19 cellular contexts compared by ENCODE assay signal in the genomic region with DNA sequence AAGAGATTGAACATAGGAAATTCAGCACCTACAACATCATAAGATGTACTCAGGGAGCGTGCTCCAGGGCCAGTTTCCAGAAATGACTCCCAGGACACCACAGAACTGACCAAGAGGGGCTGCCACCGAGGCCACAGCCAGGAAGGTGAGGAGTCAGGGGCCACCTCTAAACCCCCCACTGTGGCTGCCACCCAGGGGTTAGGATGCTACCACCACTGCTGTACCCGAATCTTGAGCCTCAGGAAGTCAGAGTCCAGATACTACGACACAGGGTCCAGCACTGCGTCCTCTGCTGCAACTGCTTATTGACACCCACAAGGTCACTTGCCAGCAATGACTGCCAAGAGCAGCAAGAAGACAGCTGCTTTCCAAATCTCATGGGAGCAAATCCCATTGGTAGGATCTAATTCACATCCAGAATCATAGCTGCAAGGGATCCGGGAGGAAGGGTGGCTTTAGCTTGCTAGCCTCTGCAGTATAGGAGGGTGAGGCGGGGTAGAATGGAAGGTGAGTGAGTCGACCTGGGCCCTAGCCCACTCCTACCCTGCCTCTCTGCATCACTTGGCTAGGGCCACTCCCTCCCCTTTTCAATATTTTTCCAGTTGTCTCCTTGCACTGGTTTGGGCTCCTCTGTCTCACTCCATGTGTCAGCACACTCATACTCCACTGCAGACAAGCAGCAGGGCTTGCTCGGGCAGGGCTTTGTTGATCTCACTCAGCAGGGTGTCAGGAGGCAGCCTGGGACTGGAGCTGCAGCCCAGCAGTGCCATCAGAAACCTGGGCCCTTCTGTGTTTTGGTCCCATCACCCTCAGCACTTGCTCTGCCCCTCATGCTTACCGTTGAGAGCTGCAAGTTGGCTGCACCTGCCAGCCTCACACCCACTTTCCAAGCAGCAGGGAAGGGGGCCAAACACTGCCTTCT. TPM values are rescaled to one million over a fixed set of nuclear protein-coding genes. Genes with fewer than 3 reads are reported as not detected.
A peak's percentile ranks its signal among the peaks of the same experiment; 100 is the strongest.
DNase-seq lines count a peak whose midpoint lies in the region; ATAC-seq and TF ChIP-seq lines count a peak whose summit lies in the region.
"Had no signal": no experiment of that assay in that cellular context is flagged by ENCODE, and none has a peak within 500 bp of the region (broad histone marks: within the 10 kb centered on the region; RNA-seq: fewer than 3 reads in every experiment).

No MANE protein-coding gene starts in this region.

- no peak overlapping the region for H3K4me3 ChIP-seq in MM.1S (ENCODE audit: low read length)
- no peak overlapping the region for H3K4me3 ChIP-seq in endodermal cell (ENCODE audit: low read length)
- no peak overlapping the region for H3K4me3 ChIP-seq in spleen
- H3K4me3 ChIP-seq: Peyer's patch had no signal

- H3K4me1 Mint-ChIP-seq in activated naive CD4-positive, alpha-beta T cell treated with anti-CD3 and anti-CD28 coated beads, Interleukin-2, amount 10 ng/mL, durations not matched to agents 7 days and 5 days, result peaks cover 33% of the 10 kb centered on the region
- H3K4me1 Mint-ChIP-seq in endodermal cell, result peaks cover 12% of the 10 kb centered on the region
- peaks cover 35% of the 10 kb centered on the region for H3K4me1 Mint-ChIP-seq in activated CD4-positive, alpha-beta T cell treated with anti-CD3 and anti-CD28 coated beads for 36 hours

- TF ChIP-seq POLR2A in spleen (IDR thresholded peaks at IDR 0.05), result no peak

- peaks cover 7% of the 10 kb centered on the region for H3K36me3 Mint-ChIP-seq in activated naive CD4-positive, alpha-beta T cell treated with anti-CD3 and anti-CD28 coated beads, Interleukin-2, amount 10 ng/mL, durations not matched to agents 7 days and 5 days
- H3K36me3 Mint-ChIP-seq in activated naive CD4-positive, alpha-beta T cell treated with anti-CD3 and anti-CD28 coated beads, Interleukin-2, amount 50 U/mL, for 72 hours, result peaks cover 0 to 9% of the 10 kb centered on the region in 2 donors
- no peaks in the 10 kb centered on the region for H3K36me3 Mint-ChIP-seq in endodermal cell (ENCODE audit: low read depth)
- peaks cover 4% of the 10 kb centered on the region for H3K36me3 Mint-ChIP-seq in activated CD4-positive, alpha-beta T cell treated with anti-CD3 and anti-CD28 coated beads for 36 hours (ENCODE audit: low read depth)

- no peak for TF ChIP-seq CTCF in MM.1S (IDR thresholded peaks at IDR 0.05; ENCODE audit: low read length)
- TF ChIP-seq CTCF in endodermal cell (conservative IDR thresholded peaks at IDR 0.05), result no peak
- TF ChIP-seq CTCF in spleen (IDR thresholded peaks at IDR 0.05 in 8 of 11, conservative IDR thresholded peaks at IDR 0.05 in 3 of 11), result no peak

- H3K27ac ChIP-seq in MM.1S (ENCODE audit: low read length), result no peak overlapping the region
- H3K27ac ChIP-seq in endodermal cell (ENCODE audit: low read depth, low read length), result no peak overlapping the region
- H3K27ac ChIP-seq in spleen, result no peak overlapping the region
- H3K27ac ChIP-seq: Peyer's patch had no signal

- H3K36me3 ChIP-seq in MM.1S (replicated peaks; ENCODE audit: insufficient read depth, low read length), result no peaks in the 10 kb centered on the region
- H3K36me3 ChIP-seq in endodermal cell (ENCODE audit: control insufficient read depth, insufficient read depth, low read length), result no peaks in the 10 kb centered on the region
- H3K36me3 ChIP-seq in spleen, result no peaks in the 10 kb centered on the region
- H3K36me3 ChIP-seq: Peyer's patch had no signal

- H2AFZ ChIP-seq in MM.1S (ENCODE audit: low read length), result 0 out of 2 replicates have a peak overlapping the region, but pooled peaks have one; percentile 27

- H3K9me2 ChIP-seq in MM.1S (replicated peaks; ENCODE audit: insufficient read depth, low read length), result no peaks in the 10 kb centered on the region

- ATAC-seq in activated naive CD4-positive, alpha-beta T cell treated with anti-CD3 and anti-CD28 coated beads, Interleukin-2, amount 50 U/mL, for 72 hours, result no peak
- no peak for ATAC-seq in activated CD4-positive, alpha-beta T cell treated with anti-CD3 and anti-CD28 coated beads for 36 hours
- ATAC-seq in HG03432 (IDR thresholded peaks at IDR 0.05; ENCODE audit: unreplicated experiment) (no peak), GM19324 (IDR thresholded peaks at IDR 0.05; ENCODE audit: low FRiP score, unreplicated experiment) (no peak)
- ATAC-seq: HCT116 had no signal

- H3F3A ChIP-seq in MM.1S (ENCODE audit: insufficient read depth, low read length), result peaks cover 11% of the 10 kb centered on the region; the same call in 1 of the 2 replicates

- H3K27ac Mint-ChIP-seq in activated naive CD4-positive, alpha-beta T cell treated with anti-CD3 and anti-CD28 coated beads, Interleukin-2, amount 10 ng/mL, durations not matched to agents 7 days and 5 days, result no peak overlapping the region
- H3K27ac Mint-ChIP-seq in activated naive CD4-positive, alpha-beta T cell treated with anti-CD3 and anti-CD28 coated beads, Interleukin-2, amount 50 U/mL, for 72 hours, result no peak overlapping the region
- H3K27ac Mint-ChIP-seq in endodermal cell, result no peak overlapping the region
- H3K27ac Mint-ChIP-seq in activated CD4-positive, alpha-beta T cell treated with anti-CD3 and anti-CD28 coated beads for 36 hours, result no peak overlapping the region

- H3K27me3 ChIP-seq in MM.1S (replicated peaks; ENCODE audit: insufficient read depth, low read length) (no peaks in the 10 kb centered on the region), endodermal cell (ENCODE audit: control insufficient read depth, insufficient read depth, low read length, poor library complexity, severe bottlenecking) (peaks cover 15% of the 10 kb centered on the region), spleen (replicated peaks in 1 of 7) (peaks cover 0 to 22% (median 3%) of the 10 kb centered on the region in 7 donors)

- CTCF ChIA-PET in activated naive CD4-positive, alpha-beta T cell treated with anti-CD3 and anti-CD28 coated beads, Interleukin-2, amount 10 ng/mL, durations not matched to agents 7 days and 5 days (lab: Charles Lee), result interaction anchor here (0.9 to 4.1 kb wide), 5 partner anchors 21 to 194 kb away, joined by 3 to 26 read pairs (median 5); no protein-coding TSS in a partner anchor
- CTCF ChIA-PET in activated CD4-positive, alpha-beta T cell treated with anti-CD3 and anti-CD28 coated beads for 36 hours (lab: Charles Lee), result interaction anchor here (0.6 to 1.4 kb wide), 8 partner anchors 8 to 219 kb away, joined by 3 to 9 read pairs (median 4); a partner anchor contains a TSS

- H3K4me3 Mint-ChIP-seq in activated naive CD4-positive, alpha-beta T cell treated with anti-CD3 and anti-CD28 coated beads, Interleukin-2, amount 10 ng/mL, durations not matched to agents 7 days and 5 days, result no peak overlapping the region
- H3K4me3 Mint-ChIP-seq in endodermal cell, result no peak overlapping the region
- H3K4me3 Mint-ChIP-seq in activated CD4-positive, alpha-beta T cell treated with anti-CD3 and anti-CD28 coated beads for 36 hours, result no peak overlapping the region
- H3K4me3 Mint-ChIP-seq: CD14-positive monocyte had no signal

- intact Hi-C loops in spleen (cut with DNase I; ENCODE audit: low total_unique reads), result loop anchor here (10.0 kb wide), 1 partner anchor 161 kb away; a partner anchor contains a TSS
- intact Hi-C loops in activated CD4-positive, alpha-beta T cell treated with anti-CD3 and anti-CD28 coated beads for 36 hours (cut with DNase I, micrococcal nuclease), result loop anchor here in 1 of 2 experiments (5.0 kb wide), 2 partner anchors 187 to 277 kb away; no protein-coding TSS in a partner anchor

- no peaks in the 10 kb centered on the region for H3K79me2 ChIP-seq in MM.1S (ENCODE audit: low read length)

- H3K9me3 ChIP-seq in MM.1S (replicated peaks; ENCODE audit: insufficient read depth, low read length) (no peaks in the 10 kb centered on the region), endodermal cell (ENCODE audit: control insufficient read depth, low read length) (peaks cover 12% of the 10 kb centered on the region), spleen (peaks cover 0 to 16% (median 13%) of the 10 kb centered on the region in 8 donors)

- no peak overlapping the region for H3K9ac ChIP-seq in MM.1S (ENCODE audit: low read length)
- H3K9ac ChIP-seq in endodermal cell (ENCODE audit: extremely low read depth, low read length, poor library complexity, severe bottlenecking), result no peak overlapping the region

- DNase-seq in activated naive CD4-positive, alpha-beta T cell treated with anti-CD3 and anti-CD28 coated beads, Interleukin-2, amount 10 ng/mL, durations not matched to agents 7 days and 5 days, result peak; percentile 11
- DNase-seq in activated naive CD4-positive, alpha-beta T cell treated with anti-CD3 and anti-CD28 coated beads, Interleukin-2, amount 50 U/mL, for 72 hours (ENCODE audit: low spot score in 2 of 2), result no peak
- DNase-seq in MM.1S, result no peak
- peak; percentile 39 for DNase-seq in endodermal cell
- DNase-seq in spleen, result peak; percentile 62
- no peak for DNase-seq in activated CD4-positive, alpha-beta T cell treated with anti-CD3 and anti-CD28 coated beads for 36 hours
- DNase-seq: COR-L47, KBM-7, NCI-H1105, NCI-H1694 treated with DMSO at 0.1 percent for 48 hours, NCI-H510A, NCI-H82, SHP77 treated with DMSO at 0.1 percent for 48 hours had no signal

- H3K27me3 Mint-ChIP-seq in activated naive CD4-positive, alpha-beta T cell treated with anti-CD3 and anti-CD28 coated beads, Interleukin-2, amount 10 ng/mL, durations not matched to agents 7 days and 5 days, result peaks cover 59% of the 10 kb centered on the region
- H3K27me3 Mint-ChIP-seq in endodermal cell (ENCODE audit: insufficient read depth), result peaks cover 37% of the 10 kb centered on the region
- no peaks in the 10 kb centered on the region for H3K27me3 Mint-ChIP-seq in activated CD4-positive, alpha-beta T cell treated with anti-CD3 and anti-CD28 coated beads for 36 hours

- H3K9me3 Mint-ChIP-seq in activated naive CD4-positive, alpha-beta T cell treated with anti-CD3 and anti-CD28 coated beads, Interleukin-2, amount 10 ng/mL, durations not matched to agents 7 days and 5 days, result peaks cover 16% of the 10 kb centered on the region
- peaks cover 0 to 4% of the 10 kb centered on the region in 2 donors for H3K9me3 Mint-ChIP-seq in activated naive CD4-positive, alpha-beta T cell treated with anti-CD3 and anti-CD28 coated beads, Interleukin-2, amount 50 U/mL, for 72 hours
- peaks cover 17% of the 10 kb centered on the region for H3K9me3 Mint-ChIP-seq in endodermal cell
- peaks cover 6% of the 10 kb centered on the region for H3K9me3 Mint-ChIP-seq in activated CD4-positive, alpha-beta T cell treated with anti-CD3 and anti-CD28 coated beads for 36 hours (ENCODE audit: low read depth)

- peaks cover 30% of the 10 kb centered on the region for H3K4me1 ChIP-seq in MM.1S (ENCODE audit: low read length)
- no peaks in the 10 kb centered on the region for H3K4me1 ChIP-seq in endodermal cell (ENCODE audit: control insufficient read depth, insufficient read depth, low read length)
- H3K4me1 ChIP-seq in spleen, result peaks cover 10 to 50% (median 42%) of the 10 kb centered on the region in 6 donors

- POLR2A ChIA-PET in activated CD4-positive, alpha-beta T cell treated with anti-CD3 and anti-CD28 coated beads for 36 hours (lab: Charles Lee), result interaction anchor here (0.6 kb wide), 1 partner anchor 19 kb away, joined by 3 read pairs; no protein-coding TSS in a partner anchor

- H3K4me2 ChIP-seq in MM.1S (ENCODE audit: low read depth, low read length), result 0 out of 2 replicates have a peak overlapping the region, but pooled peaks have one; percentile 3

- H4K20me1 ChIP-seq in MM.1S (ENCODE audit: insufficient read depth, low read length), result no peaks in the 10 kb centered on the region

- 85 to 90% methylated on average over 8 to 9 of the region's 10 CpGs for WGBS in endodermal cell (ENCODE audit: insufficient coverage in 1 of 2, insufficient read length in 1 of 2), 2 experiments
- WGBS in spleen, 5 donors, result 83 to 91% (median 88%) methylated on average over 6 to 10 of the region's 10 CpGs

RNA-seq across cellular contexts. Expression of a gene that starts 18.1 kb away (rescaled TPM):
- total RNA-seq in activated naive CD4-positive, alpha-beta T cell treated with anti-CD3 and anti-CD28 coated beads, Interleukin-2, amount 50 U/mL, for 72 hours, result 10 to 100 TPM; 60.7 to 69.7 TPM
- not detected for total RNA-seq in endodermal cell
- not detected for polyA plus RNA-seq in endodermal cell (2013, experiment 1 of 2)
- not detected for polyA plus RNA-seq in endodermal cell (2013, experiment 2 of 2)
- total RNA-seq in spleen, result 100 to 1,000 TPM in 6 of 7 donors, 10 to 100 TPM in 1; 97.5 to 238 (median 118) TPM
- 10 to 100 TPM; 35.3 to 58.1 (median 53.6) TPM for polyA plus RNA-seq in spleen
- 10 to 100 TPM; 33.1 to 42.8 TPM for total RNA-seq in activated CD4-positive, alpha-beta T cell treated with anti-CD3 and anti-CD28 coated beads for 36 hours

RNA-seq across cellular contexts. Expression of a gene that starts 20.2 kb away (rescaled TPM):
- 100 to 1,000 TPM; 655 to 769 TPM for total RNA-seq in activated naive CD4-positive, alpha-beta T cell treated with anti-CD3 and anti-CD28 coated beads, Interleukin-2, amount 50 U/mL, for 72 hours
- total RNA-seq in endodermal cell, result 1 to 10 TPM; 4.5 to 5.6 TPM
- 2.0 TPM for polyA plus RNA-seq in endodermal cell (2013, experiment 1 of 2)
- polyA plus RNA-seq in endodermal cell (2013, experiment 2 of 2), result 1.8 TPM
- 100 to 1,000 TPM; 270 to 493 (median 363) TPM for total RNA-seq in spleen
- 100 to 1,000 TPM; 389 to 421 (median 410) TPM for polyA plus RNA-seq in spleen
- total RNA-seq in activated CD4-positive, alpha-beta T cell treated with anti-CD3 and anti-CD28 coated beads for 36 hours, result 100 to 1,000 TPM; 692 to 930 TPM

RNA-seq across cellular contexts. Expression of a gene that starts 52.0 kb away (rescaled TPM):
- total RNA-seq in activated naive CD4-positive, alpha-beta T cell treated with anti-CD3 and anti-CD28 coated beads, Interleukin-2, amount 50 U/mL, for 72 hours, result 10 to 100 TPM in 1 of 2 donors, 1 to 10 TPM in 1; 5.2 to 28.1 TPM
- total RNA-seq in endodermal cell (under 1 TPM; 0.11 to 0.20 TPM), spleen (1 to 10 TPM in 3 of 7 donors, under 1 TPM in 4; 0.56 to 2.0 (median 0.95) TPM)
- polyA plus RNA-seq in endodermal cell (2013, experiment 1 of 2), result 0.14 TPM
- 0.12 TPM for polyA plus RNA-seq in endodermal cell (2013, experiment 2 of 2)
- polyA plus RNA-seq in spleen, result 1 to 10 TPM; 1.2 to 2.0 (median 1.5) TPM
- 10 to 100 TPM; 14.8 to 15.6 TPM for total RNA-seq in activated CD4-positive, alpha-beta T cell treated with anti-CD3 and anti-CD28 coated beads for 36 hours
- total RNA-seq: M059J, Peyer's patch had no signal
- polyA plus RNA-seq: CD14-positive monocyte had no signal

Comparison
In these comparisons a context has a peak if more than half of its experiments do, and no peak if none do; other contexts are left out.
1. DNase-seq: peak in activated naive CD4-positive, alpha-beta T cell treated with anti-CD3 and anti-CD28 coated beads, Interleukin-2, amount 10 ng/mL, durations not matched to agents 7 days and 5 days (single experiment), endodermal cell (single experiment) and spleen (single experiment); none in activated naive CD4-positive, alpha-beta T cell treated with anti-CD3 and anti-CD28 coated beads, Interleukin-2, amount 50 U/mL, for 72 hours (0 of 2), MM.1S (single experiment) and activated CD4-positive, alpha-beta T cell treated with anti-CD3 and anti-CD28 coated beads for 36 hours (single experiment).
2. RNA of a gene that starts 18.1 kb away (total RNA-seq): 97.5 to 238 TPM in spleen, 60.7 to 69.7 TPM in activated naive CD4-positive, alpha-beta T cell treated with anti-CD3 and anti-CD28 coated beads, Interleukin-2, amount 50 U/mL, for 72 hours and 33.1 to 42.8 TPM in activated CD4-positive, alpha-beta T cell treated with anti-CD3 and anti-CD28 coated beads for 36 hours; not detected in endodermal cell; every median in the first group is over 10 times any median in the second.
3. RNA of a gene that starts 20.2 kb away (total RNA-seq): 692 to 930 TPM in activated CD4-positive, alpha-beta T cell treated with anti-CD3 and anti-CD28 coated beads for 36 hours, 655 to 769 TPM in activated naive CD4-positive, alpha-beta T cell treated with anti-CD3 and anti-CD28 coated beads, Interleukin-2, amount 50 U/mL, for 72 hours and 270 to 493 TPM in spleen; 4.5 to 5.6 TPM in endodermal cell; every median in the first group is over 10 times any median in the second.